19 cellular contexts compared by ENCODE assay signal in genomic region chr11:1469911-1470680, GRCh38. TPM values are rescaled to one million over a fixed set of nuclear protein-coding genes. Genes with fewer than 3 reads are reported as not detected.
A peak's percentile ranks its signal among the peaks of the same experiment; 100 is the strongest.
DNase-seq lines count a peak whose midpoint lies in the region; ATAC-seq and TF ChIP-seq lines count a peak whose summit lies in the region.
"Had no signal": no experiment of that assay in that cellular context is flagged by ENCODE, and none has a peak within 500 bp of the region (broad histone marks: within the 10 kb centered on the region; RNA-seq: fewer than 3 reads in every experiment).

No MANE protein-coding gene starts in this region.

- no peak overlapping the region for H3K27ac Mint-ChIP-seq in activated T-cell treated with anti-CD3 and anti-CD28 coated beads, Interleukin-2, amount 50 U/mL, for 72 hours
- H3K27ac Mint-ChIP-seq: CD4-positive, alpha-beta T cell had no signal

- DNase-seq in Right ventricle myocardium superior: peak; percentile 31
- no peak for DNase-seq in cardiac septum (ENCODE audit: low spot score)
- no peak for DNase-seq in esophagus muscularis mucosa (ENCODE audit: extremely low spot score)
- peak; percentile 24 for DNase-seq in lower lobe of right lung
- peak; percentile 33 to 75 for DNase-seq in aorta
- no peak for DNase-seq in activated T-cell treated with anti-CD3 and anti-CD28 coated beads, Interleukin-2, amount 50 U/mL, for 72 hours
- no peak for DNase-seq in dedifferentiated amniotic fluid mesenchymal stem cell (ENCODE audit: extremely low spot score)
- DNase-seq: CD4-positive, alpha-beta T cell; HCEC 1CT; IMR-90; MM.1S; NCI-H2029; NCI-H446 treated with DMSO at 0.1 percent for 48 hours; NCI-H526; NCI-H82; NK-92 treated with Interleukin-12 subunit alpha and Interleukin-12 subunit beta, amount 100 ng/mL, for 24 hours; PC-3 had no signal

- H3K36me3 Mint-ChIP-seq in activated T-cell treated with anti-CD3 and anti-CD28 coated beads, Interleukin-2, amount 50 U/mL, for 72 hours (ENCODE audit: insufficient read depth in 2 of 2): no peaks in the 10 kb centered on the region

- no peaks in the 10 kb centered on the region for H3K4me1 Mint-ChIP-seq in activated T-cell treated with anti-CD3 and anti-CD28 coated beads, Interleukin-2, amount 50 U/mL, for 72 hours (ENCODE audit: low read depth)

- TF ChIP-seq CTCF in esophagus muscularis mucosa (IDR thresholded peaks at IDR 0.05) (no peak), lower lobe of right lung (IDR thresholded peaks at IDR 0.05) (no peak)

- no peak for TF ChIP-seq POLR2A in esophagus muscularis mucosa (IDR thresholded peaks at IDR 0.05; ENCODE audit: low read depth)

- H3K9me3 ChIP-seq in esophagus muscularis mucosa (no peaks in the 10 kb centered on the region), lower lobe of right lung (no peaks in the 10 kb centered on the region), aorta (ENCODE audit: control insufficient read depth, low read length) (no peaks in the 10 kb centered on the region)
- H3K9me3 ChIP-seq: SJSA1 had no signal

- H3K27ac ChIP-seq in esophagus muscularis mucosa (replicated peaks in 1 of 4) (peak overlapping the region in 3 of 4 donors; percentile 27 to 60 (median 56)), lower lobe of right lung (no peak overlapping the region), aorta (ENCODE audit: low read depth in 1 of 2, low read length in 2 of 2) (no peak overlapping the region)
- H3K27ac ChIP-seq: KMS-11, SJSA1 had no signal

- H3K4me3 ChIP-seq in esophagus muscularis mucosa: no peak overlapping the region
- no peak overlapping the region for H3K4me3 ChIP-seq in lower lobe of right lung
- H3K4me3 ChIP-seq in aorta (ENCODE audit: low read length in 2 of 2): no peak overlapping the region
- H3K4me3 ChIP-seq: SJSA1 had no signal

- no peak for TF ChIP-seq EP300 in esophagus muscularis mucosa (IDR thresholded peaks at IDR 0.05)

- intact Hi-C loops in Right ventricle myocardium superior (cut with DNase I) (no loop called here), cardiac septum (cut with DNase I) (loop anchor here (5.0 kb wide), 1 partner anchor 37 kb away; no protein-coding TSS in a partner anchor), esophagus muscularis mucosa (cut with DNase I) (no loop called here), lower lobe of right lung (cut with DNase I) (no loop called here), aorta (cut with DNase I) (loop anchor here in 1 of 2 donors (1.0 kb wide), 1 partner anchor 8 kb away; no protein-coding TSS in a partner anchor)

- ATAC-seq in Right ventricle myocardium superior (ENCODE audit: poor library complexity) (no peak), lower lobe of right lung (no peak), aorta (ENCODE audit: low FRiP score) (no peak)
- no peak for ATAC-seq in activated T-cell treated with anti-CD3 and anti-CD28 coated beads, Interleukin-2, amount 50 U/mL, for 72 hours (replicated peaks in 1 of 2)
- ATAC-seq: PC-3 had no signal

- no peaks in the 10 kb centered on the region for H3K9me3 Mint-ChIP-seq in activated T-cell treated with anti-CD3 and anti-CD28 coated beads, Interleukin-2, amount 50 U/mL, for 72 hours
- H3K9me3 Mint-ChIP-seq: CD4-positive, alpha-beta T cell had no signal

- no peak overlapping the region for H3K4me3 Mint-ChIP-seq in activated T-cell treated with anti-CD3 and anti-CD28 coated beads, Interleukin-2, amount 50 U/mL, for 72 hours
- H3K4me3 Mint-ChIP-seq: CD4-positive, alpha-beta T cell had no signal

- H3K27me3 Mint-ChIP-seq in activated T-cell treated with anti-CD3 and anti-CD28 coated beads, Interleukin-2, amount 50 U/mL, for 72 hours (ENCODE audit: low read depth): no peaks in the 10 kb centered on the region
- H3K27me3 Mint-ChIP-seq: CD4-positive, alpha-beta T cell had no signal

- no peaks in the 10 kb centered on the region for H3K27me3 ChIP-seq in esophagus muscularis mucosa
- H3K27me3 ChIP-seq in lower lobe of right lung (ENCODE audit: low read depth): no peaks in the 10 kb centered on the region
- H3K27me3 ChIP-seq in aorta (ENCODE audit: control insufficient read depth in 1 of 2, insufficient read depth in 2 of 2, low read length in 1 of 2): no peaks in the 10 kb centered on the region
- H3K27me3 ChIP-seq: SJSA1 had no signal

- peaks cover 0 to 30% (median 20%) of the 10 kb centered on the region in 4 donors for H3K4me1 ChIP-seq in esophagus muscularis mucosa
- H3K4me1 ChIP-seq in lower lobe of right lung: no peaks in the 10 kb centered on the region
- no peaks in the 10 kb centered on the region for H3K4me1 ChIP-seq in aorta (ENCODE audit: control insufficient read depth in 1 of 2, insufficient read depth in 2 of 2, low read length in 2 of 2)
- H3K4me1 ChIP-seq: SJSA1 had no signal

- WGBS in esophagus muscularis mucosa: 84% methylated on average over 24 of the region's 35 CpGs
- WGBS in aorta, 2 donors: 86 to 87% methylated on average over 33 to 35 of the region's 35 CpGs

- H3K36me3 ChIP-seq in esophagus muscularis mucosa: peaks cover 36 to 95% (median 85%) of the 10 kb centered on the region in 4 donors
- H3K36me3 ChIP-seq in lower lobe of right lung: peaks cover 72% of the 10 kb centered on the region
- peaks cover 6 to 13% of the 10 kb centered on the region in 2 donors for H3K36me3 ChIP-seq in aorta (ENCODE audit: control insufficient read depth in 1 of 2, insufficient read depth in 2 of 2, low read length in 1 of 2)
- H3K36me3 ChIP-seq: SJSA1 had no signal

RNA-seq across cellular contexts. Expression of gene MOB2, which starts 16.5 kb away (rescaled TPM):
- 46.1 TPM for total RNA-seq in Right ventricle myocardium superior
- total RNA-seq in cardiac septum: 48.5 TPM
- 100 to 1,000 TPM in 2 of 4 donors, 10 to 100 TPM in 2; 66.6 to 115 (median 89.5) TPM for total RNA-seq in esophagus muscularis mucosa
- 50.4 TPM for total RNA-seq in lower lobe of right lung
- 10 to 100 TPM; 51.3 to 65.8 TPM for total RNA-seq in aorta
- 100 to 1,000 TPM in 1 of 2 donors, 10 to 100 TPM in 1; 32.4 to 104 TPM for polyA plus RNA-seq in aorta
- 10 to 100 TPM; 30.7 to 31.0 TPM for total RNA-seq in activated T-cell treated with anti-CD3 and anti-CD28 coated beads, Interleukin-2, amount 50 U/mL, for 72 hours

Comparison
In these comparisons a context has a peak if more than half of its experiments do, and no peak if none do; other contexts are left out.
1. DNase-seq: peak in Right ventricle myocardium superior (single experiment), lower lobe of right lung (single experiment) and aorta (2 of 2); none in cardiac septum (single experiment), esophagus muscularis mucosa (single experiment), activated T-cell treated with anti-CD3 and anti-CD28 coated beads, Interleukin-2, amount 50 U/mL, for 72 hours (0 of 2) and dedifferentiated amniotic fluid mesenchymal stem cell (single experiment).
2. H3K27ac ChIP-seq: peak in esophagus muscularis mucosa (3 of 4); none in lower lobe of right lung (single experiment) and aorta (0 of 2).